ENCODE assay signal across 17 cellular contexts in genomic region chr15:99145778-99146177, GRCh38. TPM values are rescaled to one million over a fixed set of nuclear protein-coding genes. Genes with fewer than 3 reads are reported as not detected.
A peak's percentile ranks its signal among the peaks of the same experiment; 100 is the strongest.
DNase-seq lines count a peak whose midpoint lies in the region; ATAC-seq and TF ChIP-seq lines count a peak whose summit lies in the region.
"Had no signal": no experiment of that assay in that cellular context is flagged by ENCODE, and none has a peak within 500 bp of the region (broad histone marks: within the 10 kb centered on the region; RNA-seq: fewer than 3 reads in every experiment).

No MANE protein-coding gene starts in this region.

- ATAC-seq in left lobe of liver = no peak
- no peak for ATAC-seq in GM18498 (IDR thresholded peaks at IDR 0.05; ENCODE audit: unreplicated experiment)
- ATAC-seq: GM12878 had no signal

- DNase-seq in endodermal cell (peak; percentile 43), left lobe of liver (ENCODE audit: low spot score) (peak; percentile 28), prostate gland (ENCODE audit: low spot score) (no peak), putamen (ENCODE audit: low spot score) (no peak), suprapubic skin (ENCODE audit: low spot score in 2 of 2) (no peak)
- no peak for DNase-seq in activated effector memory CD4-positive, alpha-beta T cell treated with anti-CD3 and anti-CD28 coated beads, Interleukin-2, amount 50 U/mL, for 16 hours
- DNase-seq: ACHN; Calu3; CD4-positive, CD25-positive, alpha-beta regulatory T cell; DMS 273 treated with DMSO at 0.1 percent for 48 hours; GOT3; HFFc6 had no signal

- no peaks in the 10 kb centered on the region for H3K27me3 ChIP-seq in endodermal cell (ENCODE audit: control insufficient read depth, insufficient read depth, low read length, poor library complexity, severe bottlenecking)
- H3K27me3 ChIP-seq in prostate gland (replicated peaks; ENCODE audit: insufficient read depth) = no peaks in the 10 kb centered on the region
- H3K27me3 ChIP-seq in stomach smooth muscle (ENCODE audit: control insufficient read depth in 1 of 2, insufficient read depth in 2 of 2, low read length in 2 of 2) = no peaks in the 10 kb centered on the region
- no peaks in the 10 kb centered on the region for H3K27me3 ChIP-seq in suprapubic skin
- H3K27me3 ChIP-seq: BLaER1 treated with 17β-estradiol and CSF1 and Interleukin-3, amounts not matched to agents 10 nM and 100 nM had no signal

- peaks cover 22% of the 10 kb centered on the region for H3K4me1 ChIP-seq in endodermal cell (ENCODE audit: control insufficient read depth, insufficient read depth, low read length)
- peaks cover 4% of the 10 kb centered on the region for H3K4me1 ChIP-seq in prostate gland (replicated peaks)
- peaks cover 62% of the 10 kb centered on the region for H3K4me1 ChIP-seq in stomach smooth muscle (ENCODE audit: control insufficient read depth, insufficient read depth, low read length)
- H3K4me1 ChIP-seq in suprapubic skin = peaks cover 8% of the 10 kb centered on the region
- H3K4me1 ChIP-seq: BLaER1 treated with 17β-estradiol and CSF1 and Interleukin-3, amounts not matched to agents 10 nM and 100 nM had no signal

- H3K4me1 Mint-ChIP-seq in endodermal cell = peaks cover 69% of the 10 kb centered on the region
- H3K4me1 Mint-ChIP-seq: CD4-positive, CD25-positive, alpha-beta regulatory T cell had no signal

- no peak overlapping the region for H3K27ac Mint-ChIP-seq in endodermal cell
- H3K27ac Mint-ChIP-seq: CD4-positive, CD25-positive, alpha-beta regulatory T cell; HFFc6 had no signal

- intact Hi-C loops in prostate gland (cut with DNase I) = no loop called here

- WGBS in endodermal cell (ENCODE audit: insufficient coverage in 1 of 2, insufficient read length in 1 of 2), 2 experiments = 94% methylated on average over 2 to 6 of the region's 6 CpGs
- 80% methylated on average over 6 of the region's 6 CpGs for WGBS in prostate gland
- 91% methylated on average over 6 of the region's 6 CpGs for WGBS in suprapubic skin

- H3K36me3 Mint-ChIP-seq in endodermal cell (ENCODE audit: low read depth) = peaks cover 11% of the 10 kb centered on the region
- H3K36me3 Mint-ChIP-seq: CD4-positive, CD25-positive, alpha-beta regulatory T cell had no signal

- no peak for TF ChIP-seq EP300 in suprapubic skin (IDR thresholded peaks at IDR 0.05)

- H3K9me3 Mint-ChIP-seq in endodermal cell = no peaks in the 10 kb centered on the region
- H3K9me3 Mint-ChIP-seq: HFFc6 had no signal

- H3K4me3 Mint-ChIP-seq in endodermal cell = no peak overlapping the region
- H3K4me3 Mint-ChIP-seq: CD4-positive, CD25-positive, alpha-beta regulatory T cell; HFFc6 had no signal

- H3K27ac ChIP-seq in endodermal cell (ENCODE audit: low read depth, low read length) (no peak overlapping the region), prostate gland (peak overlapping the region; percentile 6 to 35), stomach smooth muscle (ENCODE audit: low read length) (peak overlapping the region; percentile 91), suprapubic skin (no peak overlapping the region)
- H3K27ac ChIP-seq: BLaER1 treated with 17β-estradiol and CSF1 and Interleukin-3, amounts not matched to agents 10 nM and 100 nM had no signal

- H3K27me3 Mint-ChIP-seq in endodermal cell (ENCODE audit: insufficient read depth) = no peaks in the 10 kb centered on the region
- H3K27me3 Mint-ChIP-seq: CD4-positive, CD25-positive, alpha-beta regulatory T cell had no signal

- H3K4me3 ChIP-seq in endodermal cell (ENCODE audit: low read length) = no peak overlapping the region
- H3K4me3 ChIP-seq in prostate gland = no peak overlapping the region
- H3K4me3 ChIP-seq in stomach smooth muscle (ENCODE audit: low read length in 2 of 2) = no peak overlapping the region
- no peak overlapping the region for H3K4me3 ChIP-seq in suprapubic skin
- H3K4me3 ChIP-seq: BLaER1 treated with 17β-estradiol and CSF1 and Interleukin-3, amounts not matched to agents 10 nM and 100 nM; GM12878; HAP-1 had no signal

- H3K36me3 ChIP-seq in endodermal cell (ENCODE audit: control insufficient read depth, insufficient read depth, low read length) (peaks cover 11% of the 10 kb centered on the region), prostate gland (no peaks in the 10 kb centered on the region), stomach smooth muscle (ENCODE audit: control insufficient read depth in 2 of 2, insufficient read depth in 2 of 2, low read length in 2 of 2) (peaks cover 5% of the 10 kb centered on the region in 2 donors), suprapubic skin (peaks cover 29% of the 10 kb centered on the region)
- H3K36me3 ChIP-seq: BLaER1 treated with 17β-estradiol and CSF1 and Interleukin-3, amounts not matched to agents 10 nM and 100 nM; HAP-1 had no signal

- TF ChIP-seq CTCF in endodermal cell (conservative IDR thresholded peaks at IDR 0.05) (no peak), prostate gland (IDR thresholded peaks at IDR 0.05) (no peak), suprapubic skin (IDR thresholded peaks at IDR 0.05) (no peak)

- TF ChIP-seq POLR2A in prostate gland (IDR thresholded peaks at IDR 0.05) (no peak), suprapubic skin (IDR thresholded peaks at IDR 0.05) (no peak)

- no peak overlapping the region for H3K9ac ChIP-seq in endodermal cell (ENCODE audit: extremely low read depth, low read length, poor library complexity, severe bottlenecking)
- H3K9ac ChIP-seq in stomach smooth muscle (ENCODE audit: low read length in 2 of 2) = peak overlapping the region in 1 of 2 donors; percentile 36
- H3K9ac ChIP-seq: BLaER1 treated with 17β-estradiol and CSF1 and Interleukin-3, amounts not matched to agents 10 nM and 100 nM had no signal

- H3K9me3 ChIP-seq in endodermal cell (ENCODE audit: control insufficient read depth, low read length) = no peaks in the 10 kb centered on the region
- no peaks in the 10 kb centered on the region for H3K9me3 ChIP-seq in prostate gland
- no peaks in the 10 kb centered on the region for H3K9me3 ChIP-seq in stomach smooth muscle (ENCODE audit: control insufficient read depth in 2 of 2, low read length in 2 of 2)
- no peaks in the 10 kb centered on the region for H3K9me3 ChIP-seq in suprapubic skin
- H3K9me3 ChIP-seq: BLaER1 treated with 17β-estradiol and CSF1 and Interleukin-3, amounts not matched to agents 10 nM and 100 nM; HAP-1 had no signal

RNA-seq across cellular contexts. Expression of gene SYNM, which starts 40.9 kb away (rescaled TPM):
- total RNA-seq in endodermal cell (10 to 100 TPM in 1 of 2 donors, 1 to 10 TPM in 1; 2.3 to 12.5 TPM), left lobe of liver (3.8 TPM), prostate gland (100 to 1,000 TPM; 181 to 185 TPM), suprapubic skin (10 to 100 TPM in 2 of 4 donors, 1 to 10 TPM in 2; 6.7 to 20.3 (median 10.7) TPM)
- 2.0 TPM for polyA plus RNA-seq in endodermal cell (2013, experiment 1 of 2)
- polyA plus RNA-seq in endodermal cell (2013, experiment 2 of 2) = 2.5 TPM

Comparison
In these comparisons a context has a peak if more than half of its experiments do, and no peak if none do; other contexts are left out.
1. DNase-seq: peak in endodermal cell (single experiment) and left lobe of liver (single experiment); none in prostate gland (single experiment), putamen (single experiment), activated effector memory CD4-positive, alpha-beta T cell treated with anti-CD3 and anti-CD28 coated beads, Interleukin-2, amount 50 U/mL, for 16 hours (single experiment) and suprapubic skin (0 of 2).
2. H3K27ac ChIP-seq: peak in prostate gland (2 of 2) and stomach smooth muscle (single experiment); none in endodermal cell (single experiment) and suprapubic skin (single experiment).
3. RNA of gene SYNM, which starts 40.9 kb away (total RNA-seq): 181 to 185 TPM in prostate gland; 2.3 to 12.5 TPM in endodermal cell, 6.7 to 20.3 TPM in suprapubic skin and 3.8 TPM in left lobe of liver (single experiment); every median in the first group is over 4 times any median in the second.